ENCODE assay signal across 9 cellular contexts in genomic region chr2:25435421-25435820, GRCh38.
"Had no signal": no experiment of that assay in that cellular context is flagged by ENCODE, and none has a peak within 500 bp of the region (broad histone marks: within the 10 kb centered on the region; RNA-seq: fewer than 3 reads in every experiment).

No MANE protein-coding gene starts in this region.

- ATAC-seq: HCT116, K562 had no signal

- DNase-seq: GM23248, GOT3, H7, HFFc6, IMR-90, KG1 had no signal

- H3K4me3 Mint-ChIP-seq: HFFc6 had no signal

- H3K9me3 Mint-ChIP-seq: HFFc6 had no signal

- FAIRE-seq: HTR-8/SVneo, K562 had no signal

- H3K27ac Mint-ChIP-seq: HFFc6 had no signal
